In the genomic region with DNA sequence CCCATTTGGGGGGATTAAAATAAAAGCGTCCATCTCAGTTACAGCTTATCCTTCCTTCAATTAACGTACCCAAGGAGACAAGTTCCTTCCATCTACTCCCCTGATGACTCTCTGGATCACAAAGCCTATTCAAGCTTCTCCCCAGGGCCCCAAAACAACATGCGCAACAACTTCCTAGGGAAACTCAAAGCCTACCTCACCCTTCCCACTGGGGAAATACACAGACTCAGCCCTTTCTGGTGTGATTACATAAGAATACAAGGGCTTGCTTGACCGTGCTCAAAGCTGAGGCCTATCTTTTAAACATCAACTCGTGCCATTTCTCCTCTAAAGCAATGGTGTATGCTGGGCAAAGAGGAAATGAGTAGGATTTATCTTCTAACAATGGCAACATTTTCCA, we compare ENCODE assay signal across 12 cellular contexts.
DNase-seq lines count a peak whose midpoint lies in the region; ATAC-seq and TF ChIP-seq lines count a peak whose summit lies in the region.
"Had no signal": no experiment of that assay in that cellular context is flagged by ENCODE, and none has a peak within 500 bp of the region (broad histone marks: within the 10 kb centered on the region; RNA-seq: fewer than 3 reads in every experiment).

No MANE protein-coding gene starts in this region.

- no peak overlapping the region for H3K4me2 ChIP-seq in GM23248 (ENCODE audit: unreplicated experiment)
- no peak overlapping the region for H3K4me2 ChIP-seq in parathyroid adenoma (ENCODE audit: low read length)

- H3K27me3 ChIP-seq in GM23248 (replicated peaks; ENCODE audit: insufficient read depth) = no peaks in the 10 kb centered on the region
- H3K27me3 ChIP-seq in SJCRH30 = no peaks in the 10 kb centered on the region
- no peaks in the 10 kb centered on the region for H3K27me3 ChIP-seq in parathyroid adenoma (ENCODE audit: control insufficient read depth, insufficient read depth, low read length)
- H3K27me3 ChIP-seq: testis had no signal

- ATAC-seq in left ventricle myocardium superior (peak; percentile 83), HG02610 (IDR thresholded peaks at IDR 0.05; ENCODE audit: unreplicated experiment) (no peak)
- ATAC-seq: activated CD8-positive, alpha-beta T cell treated with anti-CD3 and anti-CD28 coated beads for 36 hours; esophagus mucosa had no signal

- H3K9me2 ChIP-seq in GM23248 (ENCODE audit: insufficient read depth) = no peaks in the 10 kb centered on the region

- 0 out of 2 replicates have a peak, but pooled peaks cover 6% of the 10 kb centered on the region for H3K36me3 ChIP-seq in GM23248 (ENCODE audit: low read depth)
- H3K36me3 ChIP-seq in SJCRH30 = peaks cover 47% of the 10 kb centered on the region
- no peaks in the 10 kb centered on the region for H3K36me3 ChIP-seq in parathyroid adenoma (ENCODE audit: control insufficient read depth, insufficient read depth, low read length)

- H3K27ac ChIP-seq in GM23248 (peak overlapping the region; percentile 65), SJCRH30 (peak overlapping the region; percentile 89), parathyroid adenoma (peak overlapping the region; percentile 40)
- H3K27ac ChIP-seq: testis had no signal

- DNase-seq in GM23248 = no peak
- peak; percentile 70 to 81 for DNase-seq in SJCRH30
- no peak for DNase-seq in left ventricle myocardium superior
- no peak for DNase-seq in hypothalamus (lab: John Stamatoyannopoulos, UW)
- no peak for DNase-seq in SK-N-DZ (ENCODE audit: low spot score)
- DNase-seq in stimulated activated CD4-positive, alpha-beta T cell treated with anti-CD3 and anti-CD28 coated beads, Interleukin-2, amount 100 ng/mL, for 48 hours = no peak
- DNase-seq: activated CD8-positive, alpha-beta T cell treated with anti-CD3 and anti-CD28 coated beads for 36 hours; stimulated activated CD4-positive, alpha-beta T cell treated with anti-CD3 and anti-CD28 coated beads, Interleukin-1b, Interleukin-23, amount 100 ng/mL, for 48 hours; testis had no signal

- no peaks in the 10 kb centered on the region for H3K9me3 ChIP-seq in GM23248 (ENCODE audit: low read depth)
- H3K9me3 ChIP-seq in SJCRH30 (replicated peaks) = no peaks in the 10 kb centered on the region
- no peaks in the 10 kb centered on the region for H3K9me3 ChIP-seq in parathyroid adenoma (ENCODE audit: control insufficient read depth, low read length)
- H3K9me3 ChIP-seq: testis had no signal

- intact Hi-C loops in left ventricle myocardium superior (cut with micrococcal nuclease) = no loop called here

- H3K79me2 ChIP-seq in GM23248 (ENCODE audit: insufficient read depth) = peaks cover 96% of the 10 kb centered on the region
- H3K79me2 ChIP-seq in parathyroid adenoma = peaks cover 13% of the 10 kb centered on the region

- TF ChIP-seq CTCF in parathyroid adenoma (IDR thresholded peaks at IDR 0.05) = no peak

- 96 to 99% methylated on average over 5 of the region's 5 CpGs for WGBS in GM23248 (ENCODE audit: low coverage in 1 of 2, low lambda C conversion rate in 2 of 2, missing lambda C conversion rate in 2 of 2), 2 experiments

- no peak overlapping the region for H2AFZ ChIP-seq in GM23248
- H2AFZ ChIP-seq in parathyroid adenoma = no peak overlapping the region

- in situ Hi-C loops in GM23248 (cut with MboI) = no loop called here

- H3K9ac ChIP-seq in GM23248 = no peak overlapping the region
- H3K9ac ChIP-seq in parathyroid adenoma = no peak overlapping the region

- H3K4me3 ChIP-seq in GM23248 = no peak overlapping the region
- H3K4me3 ChIP-seq in SJCRH30 = no peak overlapping the region
- H3K4me3 ChIP-seq in parathyroid adenoma (ENCODE audit: low read depth, low read length) = no peak overlapping the region
- H3K4me3 ChIP-seq: testis had no signal

- H3K4me1 ChIP-seq in GM23248 (ENCODE audit: insufficient read depth) = peaks cover 39% of the 10 kb centered on the region
- peaks cover 64% of the 10 kb centered on the region for H3K4me1 ChIP-seq in SJCRH30
- peaks cover 8% of the 10 kb centered on the region for H3K4me1 ChIP-seq in parathyroid adenoma
- H3K4me1 ChIP-seq: testis had no signal

- H4K20me1 ChIP-seq in GM23248 (ENCODE audit: insufficient read depth) = no peaks in the 10 kb centered on the region

- peaks cover 21% of the 10 kb centered on the region for H3F3A ChIP-seq in GM23248 (ENCODE audit: insufficient read depth)

Comparison
In these comparisons a context has a peak if more than half of its experiments do, and no peak if none do; other contexts are left out.
1. DNase-seq: peak in SJCRH30 (2 of 2); none in GM23248 (single experiment), left ventricle myocardium superior (single experiment), hypothalamus (0 of 51), SK-N-DZ (single experiment) and stimulated activated CD4-positive, alpha-beta T cell treated with anti-CD3 and anti-CD28 coated beads, Interleukin-2, amount 100 ng/mL, for 48 hours (0 of 2).
2. Peak in every context shown above with its lines, with median percentiles within 50 percentile points of each other: H3K27ac ChIP-seq.